28 cellular contexts compared by ENCODE assay signal in genomic region chr22:33099593-33099992, GRCh38. TPM values are rescaled to one million over a fixed set of nuclear protein-coding genes. Genes with fewer than 3 reads are reported as not detected.
DNase-seq lines count a peak whose midpoint lies in the region; ATAC-seq, FAIRE-seq and TF ChIP-seq lines count a peak whose summit lies in the region.
"Had no signal": no experiment of that assay in that cellular context is flagged by ENCODE, and none has a peak within 500 bp of the region (broad histone marks: within the 10 kb centered on the region; RNA-seq: fewer than 3 reads in every experiment).

No MANE protein-coding gene starts in this region.

- intact Hi-C loops in activated CD4-positive, alpha-beta memory T cell treated with anti-CD3 and anti-CD28 coated beads for 36 hours (cut with micrococcal nuclease) = no loop called here

- no peak for TF ChIP-seq CTCF in RWPE2 (IDR thresholded peaks at IDR 0.05; ENCODE audit: poor library complexity, severe bottlenecking)

- H3K27me3 Mint-ChIP-seq in activated CD4-positive, alpha-beta memory T cell treated with anti-CD3 and anti-CD28 coated beads for 36 hours = peaks cover 3% of the 10 kb centered on the region
- H3K27me3 Mint-ChIP-seq: CD4-positive, CD25-positive, alpha-beta regulatory T cell had no signal

- CTCF ChIA-PET in activated CD4-positive, alpha-beta memory T cell treated with anti-CD3 and anti-CD28 coated beads for 36 hours (lab: Charles Lee) = no interaction called here

- H3K27me3 ChIP-seq in MG63 (no peaks in the 10 kb centered on the region; the same call in 1 of the 2 replicates), RWPE2 (ENCODE audit: insufficient read depth, poor library complexity, severe bottlenecking) (no peaks in the 10 kb centered on the region)
- H3K27me3 ChIP-seq: BE2C, BLaER1 had no signal

- no peak overlapping the region for H3K4me3 Mint-ChIP-seq in activated CD4-positive, alpha-beta memory T cell treated with anti-CD3 and anti-CD28 coated beads for 36 hours
- H3K4me3 Mint-ChIP-seq: CD14-positive monocyte; CD4-positive, alpha-beta memory T cell; CD4-positive, CD25-positive, alpha-beta regulatory T cell; CD8-positive, alpha-beta memory T cell had no signal

- no peak overlapping the region for H3K27ac Mint-ChIP-seq in activated CD4-positive, alpha-beta memory T cell treated with anti-CD3 and anti-CD28 coated beads for 36 hours
- H3K27ac Mint-ChIP-seq: CD14-positive monocyte; CD4-positive, alpha-beta memory T cell; CD4-positive, CD25-positive, alpha-beta regulatory T cell had no signal

- no peaks in the 10 kb centered on the region for H3K4me1 Mint-ChIP-seq in activated CD4-positive, alpha-beta memory T cell treated with anti-CD3 and anti-CD28 coated beads for 36 hours (ENCODE audit: low read depth)
- H3K4me1 Mint-ChIP-seq: CD14-positive monocyte; CD4-positive, alpha-beta memory T cell; CD4-positive, CD25-positive, alpha-beta regulatory T cell; CD8-positive, alpha-beta memory T cell had no signal

- H3K36me3 ChIP-seq in MG63 (no peaks in the 10 kb centered on the region), RWPE2 (ENCODE audit: low read depth) (no peaks in the 10 kb centered on the region)
- H3K36me3 ChIP-seq: BE2C, BLaER1 had no signal

- DNase-seq in MG63 = peak; percentile 14
- DNase-seq in RWPE2 (ENCODE audit: low spot score) = no peak
- no peak for DNase-seq in urothelium cell line (ENCODE audit: low spot score)
- DNase-seq in activated CD4-positive, alpha-beta memory T cell treated with anti-CD3 and anti-CD28 coated beads for 36 hours = no peak
- DNase-seq: 8988T; ACHN; BE2C; C1 segment of cervical spinal cord; CD4-positive, alpha-beta memory T cell; CD4-positive, CD25-positive, alpha-beta regulatory T cell; CD8-positive, alpha-beta memory T cell; COR-L47; DMS 273 treated with DMSO at 0.1 percent for 48 hours; DMS153; DMS53; DMS79; DND-41; EL; GDM1 had no signal

- peaks cover 9% of the 10 kb centered on the region for H3K4me1 ChIP-seq in RWPE2 (ENCODE audit: insufficient read depth, poor library complexity, severe bottlenecking)
- H3K4me1 ChIP-seq: BE2C, BLaER1 had no signal

- peaks cover 3% of the 10 kb centered on the region for H3K9me3 Mint-ChIP-seq in activated CD4-positive, alpha-beta memory T cell treated with anti-CD3 and anti-CD28 coated beads for 36 hours

- H3K4me3 ChIP-seq in MG63 (no peak overlapping the region), RWPE2 (ENCODE audit: severe bottlenecking) (no peak overlapping the region)
- H3K4me3 ChIP-seq: BLaER1, GM12878 had no signal

- peak; percentile 91 for ATAC-seq in RWPE2 (ENCODE audit: low read depth)
- ATAC-seq in GM19395 (IDR thresholded peaks at IDR 0.05; ENCODE audit: unreplicated experiment) = no peak
- ATAC-seq: GM12878 had no signal

- no peaks in the 10 kb centered on the region for H3K36me3 Mint-ChIP-seq in activated CD4-positive, alpha-beta memory T cell treated with anti-CD3 and anti-CD28 coated beads for 36 hours
- H3K36me3 Mint-ChIP-seq: CD14-positive monocyte; CD4-positive, alpha-beta memory T cell; CD4-positive, CD25-positive, alpha-beta regulatory T cell; CD8-positive, alpha-beta memory T cell had no signal

- POLR2A ChIA-PET in activated CD4-positive, alpha-beta memory T cell treated with anti-CD3 and anti-CD28 coated beads for 36 hours (lab: Charles Lee) = no interaction called here

- FAIRE-seq in urothelium cell line (lab: Jason Lieb, UNC) = peak; percentile 30
- FAIRE-seq: A204.1, GM12878, GM12892, GM18507, GM19239 had no signal

- H3K9me3 ChIP-seq in MG63 (peaks cover 4% of the 10 kb centered on the region; the same call in 1 of the 2 replicates), RWPE2 (ENCODE audit: severe bottlenecking) (no peaks in the 10 kb centered on the region)
- H3K9me3 ChIP-seq: BE2C had no signal

- H3K27ac ChIP-seq in RWPE2 (ENCODE audit: poor library complexity, severe bottlenecking) = peak overlapping the region; percentile 16
- H3K27ac ChIP-seq: BLaER1 had no signal

RNA-seq across cellular contexts. Expression of gene SYN3, which starts 41.4 kb away (rescaled TPM):
- total RNA-seq in MG63 (2014; rRNA removed; shearing (Covaris generic); ENCODE audit: low replicate concordance) = not detected in 2 replicates
- not detected for total RNA-seq in activated CD4-positive, alpha-beta memory T cell treated with anti-CD3 and anti-CD28 coated beads for 36 hours
- total RNA-seq: CD4-positive, alpha-beta memory T cell; CD4-positive, CD25-positive, alpha-beta regulatory T cell; CD8-positive, alpha-beta memory T cell; G401; GM12878 had no signal
